Comparison of ENCODE assay signal across 15 cellular contexts in the genomic region with DNA sequence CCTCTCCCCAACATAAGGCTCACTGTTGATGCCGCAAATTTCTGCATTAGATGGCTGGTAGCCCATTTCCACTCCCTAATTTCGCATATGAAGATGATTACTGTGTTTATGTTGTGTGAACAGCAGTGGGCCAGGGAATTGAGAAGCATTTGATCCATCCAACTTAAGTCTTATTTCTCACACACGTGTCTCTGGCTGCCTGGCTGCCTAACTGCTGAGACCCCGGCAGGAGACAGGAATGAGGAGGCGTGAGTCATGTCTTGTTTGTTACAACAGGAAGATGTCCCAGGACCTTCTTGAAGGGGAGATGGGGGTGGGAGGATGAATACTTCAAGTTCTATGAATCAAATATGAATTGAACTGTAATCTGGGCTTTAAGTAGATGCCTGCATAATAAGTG.
DNase-seq lines count a peak whose midpoint lies in the region; ATAC-seq, FAIRE-seq and TF ChIP-seq lines count a peak whose summit lies in the region.
"Had no signal": no experiment of that assay in that cellular context is flagged by ENCODE, and none has a peak within 500 bp of the region (broad histone marks: within the 10 kb centered on the region; RNA-seq: fewer than 3 reads in every experiment).

No MANE protein-coding gene starts in this region.

- ATAC-seq in WTC11 (peak; percentile 69), HG02840 (IDR thresholded peaks at IDR 0.05; ENCODE audit: low FRiP score, unreplicated experiment) (no peak), left colon (no peak)

- H3K27ac Mint-ChIP-seq in WTC11 (no peak overlapping the region), CD14-positive monocyte (no peak overlapping the region)

- CTCF ChIA-PET in WTC11 (lab: Charles Lee), result no interaction called here

- no peak overlapping the region for H3K4me3 ChIP-seq in foreskin fibroblast (ENCODE audit: low read depth in 1 of 2, low read length in 2 of 2)
- H3K4me3 ChIP-seq: cardiac muscle cell had no signal

- H3K4me1 Mint-ChIP-seq in WTC11, result peaks cover 25% of the 10 kb centered on the region
- H3K4me1 Mint-ChIP-seq in CD14-positive monocyte, result no peaks in the 10 kb centered on the region

- intact Hi-C loops in CD14-positive monocyte (cut with micrococcal nuclease) (no loop called here), left colon (cut with DNase I, micrococcal nuclease) (no loop called here)

- DNase-seq in DMS 273 (lab: John Stamatoyannopoulos, UW; ENCODE audit: unreplicated experiment), result peak; percentile 20
- no peak for DNase-seq in DMS 273 treated with DMSO at 0.1 percent for 48 hours (lab: John Stamatoyannopoulos, UW)
- DNase-seq in WTC11 (ENCODE audit: low spot score), result no peak
- peak; percentile 73 to 79 for DNase-seq in foreskin fibroblast
- peak; percentile 57 for DNase-seq in urothelium cell line (ENCODE audit: low spot score)
- DNase-seq in CD14-positive monocyte (ENCODE audit: low spot score), result no peak
- no peak for DNase-seq in left colon
- DNase-seq: activated CD4-positive, alpha-beta T cell treated with anti-CD3 and anti-CD28 coated beads for 1 hour; GOT3; midbrain; NCI-H1105 treated with DMSO at 0.1 percent for 48 hours; trophoblast cell had no signal

- POLR2A ChIA-PET in WTC11 (lab: Charles Lee), result no interaction called here

- peak; percentile 77 for FAIRE-seq in urothelium cell line (lab: Jason Lieb, UNC)
- FAIRE-seq: GM12892 had no signal

- TF ChIP-seq CTCF in WTC11 (IDR thresholded peaks at IDR 0.05) (no peak), foreskin fibroblast (IDR thresholded peaks at IDR 0.05; ENCODE audit: low read depth, low read length) (no peak), CD14-positive monocyte (IDR thresholded peaks at IDR 0.05) (no peak)

- H3K36me3 Mint-ChIP-seq in WTC11, result no peaks in the 10 kb centered on the region
- H3K36me3 Mint-ChIP-seq in CD14-positive monocyte, result no peaks in the 10 kb centered on the region

- H3K27me3 Mint-ChIP-seq in WTC11 (ENCODE audit: low read depth), result peaks cover 6% of the 10 kb centered on the region
- peaks cover 0 to 4% (median 0%) of the 10 kb centered on the region in 3 donors for H3K27me3 Mint-ChIP-seq in CD14-positive monocyte (ENCODE audit: low read depth in 3 of 3)

- no peak overlapping the region for H3K4me3 Mint-ChIP-seq in WTC11
- H3K4me3 Mint-ChIP-seq in CD14-positive monocyte, result no peak overlapping the region

- H3K9me3 Mint-ChIP-seq in WTC11 (peaks cover 5% of the 10 kb centered on the region), CD14-positive monocyte (peaks cover 1 to 5% (median 3%) of the 10 kb centered on the region in 7 donors)

TF ChIP-seq in WTC11, 78 proteins besides CTCF, POLR2A, EP300 and RAD21:
- TF ChIP-seq ESRRA (CRISPR knock-in tag; IDR thresholded peaks at IDR 0.05; ENCODE audit: borderline replicate concordance), result no peak
- TF ChIP-seq, protein P1, sequence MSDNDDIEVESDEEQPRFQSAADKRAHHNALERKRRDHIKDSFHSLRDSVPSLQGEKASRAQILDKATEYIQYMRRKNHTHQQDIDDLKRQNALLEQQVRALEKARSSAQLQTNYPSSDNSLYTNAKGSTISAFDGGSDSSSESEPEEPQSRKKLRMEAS (CRISPR knock-in tag; IDR thresholded peaks at IDR 0.05), result no peak
- no peak for TF ChIP-seq NFE2L1 (CRISPR knock-in tag; IDR thresholded peaks at IDR 0.05)
- no peak for TF ChIP-seq NR3C1 (CRISPR knock-in tag; conservative IDR thresholded peaks at IDR 0.05; ENCODE audit: low read depth)
- no peak for TF ChIP-seq ZBTB21 (CRISPR knock-in tag; IDR thresholded peaks at IDR 0.05; ENCODE audit: borderline replicate concordance)
- no peak for TF ChIP-seq TCF7 (CRISPR knock-in tag; IDR thresholded peaks at IDR 0.05; ENCODE audit: low read depth)
- TF ChIP-seq CBFB (CRISPR knock-in tag; IDR thresholded peaks at IDR 0.05; ENCODE audit: low read depth), result no peak
- no peak for TF ChIP-seq ZNF396 (CRISPR knock-in tag; IDR thresholded peaks at IDR 0.05; ENCODE audit: borderline replicate concordance)
- TF ChIP-seq NFYB (CRISPR knock-in tag; conservative IDR thresholded peaks at IDR 0.05; ENCODE audit: low read depth), result no peak
- TF ChIP-seq SMAD3 (CRISPR knock-in tag; IDR thresholded peaks at IDR 0.05; ENCODE audit: borderline replicate concordance), result no peak
- TF ChIP-seq IRF2 (CRISPR knock-in tag; IDR thresholded peaks at IDR 0.05; ENCODE audit: borderline replicate concordance, low read depth), result no peak
- no peak for TF ChIP-seq ZNF121 (CRISPR knock-in tag; IDR thresholded peaks at IDR 0.05)
- TF ChIP-seq, protein P2, sequence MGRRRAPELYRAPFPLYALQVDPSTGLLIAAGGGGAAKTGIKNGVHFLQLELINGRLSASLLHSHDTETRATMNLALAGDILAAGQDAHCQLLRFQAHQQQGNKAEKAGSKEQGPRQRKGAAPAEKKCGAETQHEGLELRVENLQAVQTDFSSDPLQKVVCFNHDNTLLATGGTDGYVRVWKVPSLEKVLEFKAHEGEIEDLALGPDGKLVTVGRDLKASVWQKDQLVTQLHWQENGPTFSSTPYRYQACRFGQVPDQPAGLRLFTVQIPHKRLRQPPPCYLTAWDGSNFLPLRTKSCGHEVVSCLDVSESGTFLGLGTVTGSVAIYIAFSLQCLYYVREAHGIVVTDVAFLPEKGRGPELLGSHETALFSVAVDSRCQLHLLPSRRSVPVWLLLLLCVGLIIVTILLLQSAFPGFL (CRISPR knock-in tag; IDR thresholded peaks at IDR 0.05; ENCODE audit: borderline replicate concordance), result no peak
- TF ChIP-seq, protein P3, sequence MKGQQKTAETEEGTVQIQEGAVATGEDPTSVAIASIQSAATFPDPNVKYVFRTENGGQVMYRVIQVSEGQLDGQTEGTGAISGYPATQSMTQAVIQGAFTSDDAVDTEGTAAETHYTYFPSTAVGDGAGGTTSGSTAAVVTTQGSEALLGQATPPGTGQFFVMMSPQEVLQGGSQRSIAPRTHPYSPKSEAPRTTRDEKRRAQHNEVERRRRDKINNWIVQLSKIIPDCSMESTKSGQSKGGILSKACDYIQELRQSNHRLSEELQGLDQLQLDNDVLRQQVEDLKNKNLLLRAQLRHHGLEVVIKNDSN (CRISPR knock-in tag; IDR thresholded peaks at IDR 0.05), result no peak
- no peak for TF ChIP-seq NR2C2 (CRISPR knock-in tag; IDR thresholded peaks at IDR 0.05)
- no peak for TF ChIP-seq ATF1 (CRISPR knock-in tag; IDR thresholded peaks at IDR 0.05)
- no peak for TF ChIP-seq HMGA2 (CRISPR knock-in tag; IDR thresholded peaks at IDR 0.05)
- no peak for TF ChIP-seq ZNF263 (CRISPR knock-in tag; IDR thresholded peaks at IDR 0.05; ENCODE audit: low read depth)
- TF ChIP-seq, protein P4, sequence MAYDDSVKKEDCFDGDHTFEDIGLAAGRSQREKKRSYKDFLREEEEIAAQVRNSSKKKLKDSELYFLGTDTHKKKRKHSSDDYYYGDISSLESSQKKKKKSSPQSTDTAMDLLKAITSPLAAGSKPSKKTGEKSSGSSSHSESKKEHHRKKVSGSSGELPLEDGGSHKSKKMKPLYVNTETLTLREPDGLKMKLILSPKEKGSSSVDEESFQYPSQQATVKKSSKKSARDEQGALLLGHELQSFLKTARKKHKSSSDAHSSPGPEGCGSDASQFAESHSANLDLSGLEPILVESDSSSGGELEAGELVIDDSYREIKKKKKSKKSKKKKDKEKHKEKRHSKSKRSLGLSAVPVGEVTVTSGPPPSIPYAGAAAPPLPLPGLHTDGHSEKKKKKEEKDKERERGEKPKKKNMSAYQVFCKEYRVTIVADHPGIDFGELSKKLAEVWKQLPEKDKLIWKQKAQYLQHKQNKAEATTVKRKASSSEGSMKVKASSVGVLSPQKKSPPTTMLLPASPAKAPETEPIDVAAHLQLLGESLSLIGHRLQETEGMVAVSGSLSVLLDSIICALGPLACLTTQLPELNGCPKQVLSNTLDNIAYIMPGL (CRISPR knock-in tag; IDR thresholded peaks at IDR 0.05), result no peak
- TF ChIP-seq, protein P5, sequence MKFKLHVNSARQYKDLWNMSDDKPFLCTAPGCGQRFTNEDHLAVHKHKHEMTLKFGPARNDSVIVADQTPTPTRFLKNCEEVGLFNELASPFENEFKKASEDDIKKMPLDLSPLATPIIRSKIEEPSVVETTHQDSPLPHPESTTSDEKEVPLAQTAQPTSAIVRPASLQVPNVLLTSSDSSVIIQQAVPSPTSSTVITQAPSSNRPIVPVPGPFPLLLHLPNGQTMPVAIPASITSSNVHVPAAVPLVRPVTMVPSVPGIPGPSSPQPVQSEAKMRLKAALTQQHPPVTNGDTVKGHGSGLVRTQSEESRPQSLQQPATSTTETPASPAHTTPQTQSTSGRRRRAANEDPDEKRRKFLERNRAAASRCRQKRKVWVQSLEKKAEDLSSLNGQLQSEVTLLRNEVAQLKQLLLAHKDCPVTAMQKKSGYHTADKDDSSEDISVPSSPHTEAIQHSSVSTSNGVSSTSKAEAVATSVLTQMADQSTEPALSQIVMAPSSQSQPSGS (CRISPR knock-in tag; IDR thresholded peaks at IDR 0.05; ENCODE audit: borderline replicate concordance, low read depth), result no peak
TF ChIP-seq in WTC11: peak in this region for 0.

Comparison
In these comparisons a context has a peak if more than half of its experiments do, and no peak if none do; other contexts are left out.
1. DNase-seq: peak in DMS 273 (single experiment), foreskin fibroblast (2 of 2) and urothelium cell line (single experiment); none in DMS 273 treated with DMSO at 0.1 percent for 48 hours (single experiment), WTC11 (single experiment), CD14-positive monocyte (single experiment) and left colon (0 of 2).